9 cellular contexts compared by ENCODE assay signal in genomic region chr17:40553694-40554534, GRCh38. TPM values are rescaled to one million over a fixed set of nuclear protein-coding genes. Genes with fewer than 3 reads are reported as not detected.
DNase-seq lines count a peak whose midpoint lies in the region; ATAC-seq and TF ChIP-seq lines count a peak whose summit lies in the region.
"Had no signal": no experiment of that assay in that cellular context is flagged by ENCODE, and none has a peak within 500 bp of the region (broad histone marks: within the 10 kb centered on the region; RNA-seq: fewer than 3 reads in every experiment).

No MANE protein-coding gene starts in this region.

- H3F3A ChIP-seq in OCI-LY1 (ENCODE audit: insufficient read depth, low read length) = no peaks in the 10 kb centered on the region

- no peaks in the 10 kb centered on the region for H3K9me3 ChIP-seq in OCI-LY1 (ENCODE audit: low read length)

- peak overlapping the region; percentile 38 for H3K4me2 ChIP-seq in OCI-LY1 (ENCODE audit: low read length)

- no peaks in the 10 kb centered on the region for H4K20me1 ChIP-seq in OCI-LY1 (ENCODE audit: insufficient read depth, low read length)

- H3K36me3 ChIP-seq in OCI-LY1 (ENCODE audit: insufficient read depth, low read length) = no peaks in the 10 kb centered on the region

- H3K36me3 Mint-ChIP-seq in chondrocyte (ENCODE audit: low read depth) (no peaks in the 10 kb centered on the region), mesothelial cell of epicardium (no peaks in the 10 kb centered on the region), type B pancreatic cell (no peaks in the 10 kb centered on the region)

- peak overlapping the region; percentile 36; the same call in 1 of the 2 replicates for H3K9ac ChIP-seq in OCI-LY1 (ENCODE audit: low read length)

- H3K9me2 ChIP-seq in OCI-LY1 (ENCODE audit: low read depth, low read length) = no peaks in the 10 kb centered on the region

- H3K4me3 Mint-ChIP-seq in chondrocyte (ENCODE audit: unreplicated experiment) = no peak overlapping the region
- no peak overlapping the region for H3K4me3 Mint-ChIP-seq in mesothelial cell of epicardium
- no peak overlapping the region for H3K4me3 Mint-ChIP-seq in type B pancreatic cell

- no peak for ATAC-seq in HG03135 (IDR thresholded peaks at IDR 0.05; ENCODE audit: unreplicated experiment)

- H3K27ac Mint-ChIP-seq in chondrocyte (ENCODE audit: unreplicated experiment) = peak overlapping the region; percentile 83
- H3K27ac Mint-ChIP-seq in mesothelial cell of epicardium = peak overlapping the region; percentile 82
- no peak overlapping the region for H3K27ac Mint-ChIP-seq in type B pancreatic cell

- H3K79me2 ChIP-seq in OCI-LY1 (ENCODE audit: insufficient read depth, low read length) = no peaks in the 10 kb centered on the region

- peak overlapping the region; percentile 12 for H3K4me3 ChIP-seq in OCI-LY1 (ENCODE audit: low read depth, low read length, poor library complexity, severe bottlenecking)

- H2AFZ ChIP-seq in OCI-LY1 (ENCODE audit: low read length) = no peak overlapping the region

- H3K9me3 Mint-ChIP-seq in chondrocyte (ENCODE audit: low read depth) = no peaks in the 10 kb centered on the region
- H3K9me3 Mint-ChIP-seq in mesothelial cell of epicardium = no peaks in the 10 kb centered on the region
- no peaks in the 10 kb centered on the region for H3K9me3 Mint-ChIP-seq in type B pancreatic cell

- H3K4me1 ChIP-seq in OCI-LY1 (ENCODE audit: insufficient read depth, low read length, severe bottlenecking) = peaks cover 23% of the 10 kb centered on the region

- no peaks in the 10 kb centered on the region for H3K27me3 Mint-ChIP-seq in chondrocyte (ENCODE audit: low read depth)
- peaks cover 3% of the 10 kb centered on the region for H3K27me3 Mint-ChIP-seq in mesothelial cell of epicardium (ENCODE audit: low read depth)
- peaks cover 8% of the 10 kb centered on the region for H3K27me3 Mint-ChIP-seq in type B pancreatic cell

- DNase-seq in GM03348 (ENCODE audit: low spot score) = peak; percentile 73
- peak; percentile 46 for DNase-seq in chondrocyte (ENCODE audit: low spot score)
- peak; percentile 3 to 29 for DNase-seq in mesothelial cell of epicardium (ENCODE audit: low spot score in 2 of 2, unreplicated experiment in 2 of 2)
- DNase-seq in type B pancreatic cell (ENCODE audit: extremely low spot score, unreplicated experiment) = peak; percentile 29
- no peak for DNase-seq in cerebellar nuclear complex (lab: John Stamatoyannopoulos, UW)
- no peak for DNase-seq in stimulated activated CD4-positive, alpha-beta T cell treated with anti-CD3 and anti-CD28 coated beads, Interleukin-15, amount 100 ng/mL, for 24 hours

- H3K27me3 ChIP-seq in OCI-LY1 (ENCODE audit: insufficient read depth, low read length) = no peaks in the 10 kb centered on the region

- H3K27ac ChIP-seq in OCI-LY1 (ENCODE audit: low read depth, low read length, poor library complexity, severe bottlenecking) = peak overlapping the region; percentile 21

- TF ChIP-seq CTCF in OCI-LY1 (IDR thresholded peaks at IDR 0.05; ENCODE audit: low read length) (no peak), chondrocyte (IDR thresholded peaks at IDR 0.05) (no peak), mesothelial cell of epicardium (IDR thresholded peaks at IDR 0.05; ENCODE audit: unreplicated experiment) (no peak), type B pancreatic cell (conservative IDR thresholded peaks at IDR 0.05) (no peak)

- H3K4me1 Mint-ChIP-seq in chondrocyte (ENCODE audit: low read depth) = peaks cover 69% of the 10 kb centered on the region
- peaks cover 51% of the 10 kb centered on the region for H3K4me1 Mint-ChIP-seq in mesothelial cell of epicardium
- peaks cover 50% of the 10 kb centered on the region for H3K4me1 Mint-ChIP-seq in type B pancreatic cell (ENCODE audit: unreplicated experiment)

RNA-seq across cellular contexts. Expression of gene CCR7, which starts 11.4 kb away (rescaled TPM):
- not detected in 3 replicates for total RNA-seq in chondrocyte
- 0.09 TPM in 1 of 3 replicates, not detected in the others for total RNA-seq in mesothelial cell of epicardium
- not detected in 2 replicates for total RNA-seq in type B pancreatic cell (ENCODE audit: low replicate concordance)
- total RNA-seq: M059J had no signal

RNA-seq across cellular contexts. Expression of gene TNS4, which starts 52.5 kb away (rescaled TPM):
- total RNA-seq in chondrocyte (0.39 TPM in 1 of 3 replicates, not detected in the others), mesothelial cell of epicardium (0.07 TPM in 1 of 3 replicates, not detected in the others), type B pancreatic cell (ENCODE audit: low replicate concordance) (1.8 and 2.3 TPM in 2 replicates)
- total RNA-seq: M059J had no signal

Comparison
In these comparisons a context has a peak if more than half of its experiments do, and no peak if none do; other contexts are left out.
1. DNase-seq: peak in GM03348 (single experiment), chondrocyte (single experiment), mesothelial cell of epicardium (2 of 2) and type B pancreatic cell (single experiment); none in cerebellar nuclear complex (0 of 2) and stimulated activated CD4-positive, alpha-beta T cell treated with anti-CD3 and anti-CD28 coated beads, Interleukin-15, amount 100 ng/mL, for 24 hours (single experiment).